In genomic region chr1:7567376-7567775, GRCh38 we compare ENCODE assay signal across 26 cellular contexts.
"Had no signal": no experiment of that assay in that cellular context is flagged by ENCODE, and none has a peak within 500 bp of the region (broad histone marks: within the 10 kb centered on the region; RNA-seq: fewer than 3 reads in every experiment).

No MANE protein-coding gene starts in this region.

- H3K27ac ChIP-seq: brain microvascular endothelial cell, coronary artery, heart left ventricle had no signal

- H3K27ac Mint-ChIP-seq: activated CD4-positive, alpha-beta memory T cell treated with anti-CD3 and anti-CD28 coated beads, Interleukin-2, amount 10 ng/mL, durations not matched to agents 7 days and 5 days; activated CD4-positive, alpha-beta T cell treated with anti-CD3 and anti-CD28 coated beads, Interleukin-2, amount 10 ng/mL, durations not matched to agents 7 days and 5 days; activated naive CD4-positive, alpha-beta T cell treated with anti-CD3 and anti-CD28 coated beads, Interleukin-2, amount 10 ng/mL, durations not matched to agents 7 days and 5 days; activated naive CD8-positive, alpha-beta T cell treated with anti-CD3 and anti-CD28 coated beads, Interleukin-2, amount 10 ng/mL, durations not matched to agents 7 days and 5 days; activated T-cell treated with anti-CD3 and anti-CD28 coated beads, Interleukin-2, amount 50 U/mL, for 24 hours; activated T-cell treated with anti-CD3 and anti-CD28 coated beads, Interleukin-2, amount 50 U/mL, for 72 hours; dendritic cell treated with granulocyte-macrophage colony-stimulating factor and Interleukin-4, amounts not matched to agents 40 ng/mL and 50 ng/mL, for 4 days; endodermal cell; WTC11 had no signal

- H3K9me3 Mint-ChIP-seq: activated CD4-positive, alpha-beta memory T cell treated with anti-CD3 and anti-CD28 coated beads, Interleukin-2, amount 10 ng/mL, durations not matched to agents 7 days and 5 days; activated CD4-positive, alpha-beta T cell treated with anti-CD3 and anti-CD28 coated beads, Interleukin-2, amount 10 ng/mL, durations not matched to agents 7 days and 5 days; activated naive CD4-positive, alpha-beta T cell treated with anti-CD3 and anti-CD28 coated beads, Interleukin-2, amount 10 ng/mL, durations not matched to agents 7 days and 5 days; activated naive CD4-positive, alpha-beta T cell treated with anti-CD3 and anti-CD28 coated beads, Interleukin-2, amount 50 U/mL, for 72 hours; activated naive CD8-positive, alpha-beta T cell treated with anti-CD3 and anti-CD28 coated beads, Interleukin-2, amount 10 ng/mL, durations not matched to agents 7 days and 5 days; activated T-cell treated with anti-CD3 and anti-CD28 coated beads, Interleukin-2, amount 50 U/mL, for 24 hours; dendritic cell treated with granulocyte-macrophage colony-stimulating factor and Interleukin-4, amounts not matched to agents 40 ng/mL and 50 ng/mL, for 4 days; endodermal cell had no signal

- H3K36me3 ChIP-seq: brain microvascular endothelial cell, heart left ventricle had no signal

- H3K4me3 Mint-ChIP-seq: activated CD4-positive, alpha-beta memory T cell treated with anti-CD3 and anti-CD28 coated beads, Interleukin-2, amount 10 ng/mL, durations not matched to agents 7 days and 5 days; activated CD4-positive, alpha-beta T cell treated with anti-CD3 and anti-CD28 coated beads, Interleukin-2, amount 10 ng/mL, durations not matched to agents 7 days and 5 days; activated naive CD4-positive, alpha-beta T cell treated with anti-CD3 and anti-CD28 coated beads, Interleukin-2, amount 10 ng/mL, durations not matched to agents 7 days and 5 days; activated naive CD8-positive, alpha-beta T cell treated with anti-CD3 and anti-CD28 coated beads, Interleukin-2, amount 10 ng/mL, durations not matched to agents 7 days and 5 days; activated T-cell treated with anti-CD3 and anti-CD28 coated beads, Interleukin-2, amount 50 U/mL, for 24 hours; activated T-cell treated with anti-CD3 and anti-CD28 coated beads, Interleukin-2, amount 50 U/mL, for 72 hours; dendritic cell treated with granulocyte-macrophage colony-stimulating factor and Interleukin-4, amounts not matched to agents 40 ng/mL and 50 ng/mL, for 4 days; endodermal cell; WTC11 had no signal

- H3K27me3 Mint-ChIP-seq: activated CD4-positive, alpha-beta T cell treated with anti-CD3 and anti-CD28 coated beads, Interleukin-2, amount 10 ng/mL, durations not matched to agents 7 days and 5 days; activated naive CD4-positive, alpha-beta T cell treated with anti-CD3 and anti-CD28 coated beads, Interleukin-2, amount 10 ng/mL, durations not matched to agents 7 days and 5 days; activated naive CD8-positive, alpha-beta T cell treated with anti-CD3 and anti-CD28 coated beads, Interleukin-2, amount 10 ng/mL, durations not matched to agents 7 days and 5 days; activated T-cell treated with anti-CD3 and anti-CD28 coated beads, Interleukin-2, amount 50 U/mL, for 24 hours; dendritic cell treated with granulocyte-macrophage colony-stimulating factor and Interleukin-4, amounts not matched to agents 40 ng/mL and 50 ng/mL, for 4 days had no signal

- ATAC-seq: activated naive CD4-positive, alpha-beta T cell treated with anti-CD3 and anti-CD28 coated beads, Interleukin-2, amount 50 U/mL, for 72 hours; activated T-cell treated with anti-CD3 and anti-CD28 coated beads, Interleukin-2, amount 50 U/mL, for 72 hours; esophagus mucosa; heart left ventricle; WTC11 had no signal

- H3K9me3 ChIP-seq: heart left ventricle had no signal

- DNase-seq: activated CD4-positive, alpha-beta memory T cell treated with anti-CD3 and anti-CD28 coated beads, Interleukin-2, amount 10 ng/mL, durations not matched to agents 7 days and 5 days; activated CD4-positive, alpha-beta T cell treated with anti-CD3 and anti-CD28 coated beads for 1 hour; activated CD4-positive, alpha-beta T cell treated with anti-CD3 and anti-CD28 coated beads for 4 hours; activated CD4-positive, alpha-beta T cell treated with anti-CD3 and anti-CD28 coated beads, Interleukin-2, amount 10 ng/mL, durations not matched to agents 7 days and 5 days; activated CD4-positive, alpha-beta T cell treated with anti-CD3 and anti-CD28 coated beads, Interleukin-2, amount 50 U/mL, for 4 hours; activated CD8-positive, alpha-beta memory T cell treated with anti-CD3 and anti-CD28 coated beads, Interleukin-2, amount 50 U/mL, for 48 hours; activated gamma-delta T cell; activated naive CD4-positive, alpha-beta T cell; activated naive CD4-positive, alpha-beta T cell treated with anti-CD3 and anti-CD28 coated beads, Interleukin-2, amount 10 ng/mL, durations not matched to agents 7 days and 5 days; activated naive CD8-positive, alpha-beta T cell treated with anti-CD3 and anti-CD28 coated beads, Interleukin-2, amount 10 ng/mL, durations not matched to agents 7 days and 5 days; activated T-cell treated with anti-CD3 and anti-CD28 coated beads for 4 hours; activated T-cell treated with anti-CD3 and anti-CD28 coated beads, Interleukin-2, amount 50 U/mL, for 24 hours; activated T-cell treated with anti-CD3 and anti-CD28 coated beads, Interleukin-2, amount 50 U/mL, for 72 hours; brain microvascular endothelial cell; central memory CD4-positive, alpha-beta T cell; cerebellar nuclear complex; effector CD4-positive, alpha-beta T cell; endodermal cell; foreskin fibroblast; T-helper 2 cell had no signal

- H3K36me3 Mint-ChIP-seq: activated naive CD4-positive, alpha-beta T cell treated with anti-CD3 and anti-CD28 coated beads, Interleukin-2, amount 10 ng/mL, durations not matched to agents 7 days and 5 days; activated naive CD4-positive, alpha-beta T cell treated with anti-CD3 and anti-CD28 coated beads, Interleukin-2, amount 50 U/mL, for 72 hours; activated naive CD8-positive, alpha-beta T cell treated with anti-CD3 and anti-CD28 coated beads, Interleukin-2, amount 10 ng/mL, durations not matched to agents 7 days and 5 days; WTC11 had no signal

- H3K4me1 ChIP-seq: heart left ventricle had no signal

- H3K4me3 ChIP-seq: coronary artery, heart left ventricle had no signal

- H3K4me1 Mint-ChIP-seq: activated CD4-positive, alpha-beta memory T cell treated with anti-CD3 and anti-CD28 coated beads, Interleukin-2, amount 10 ng/mL, durations not matched to agents 7 days and 5 days; activated CD4-positive, alpha-beta T cell treated with anti-CD3 and anti-CD28 coated beads, Interleukin-2, amount 10 ng/mL, durations not matched to agents 7 days and 5 days; activated naive CD4-positive, alpha-beta T cell treated with anti-CD3 and anti-CD28 coated beads, Interleukin-2, amount 10 ng/mL, durations not matched to agents 7 days and 5 days; activated naive CD8-positive, alpha-beta T cell treated with anti-CD3 and anti-CD28 coated beads, Interleukin-2, amount 10 ng/mL, durations not matched to agents 7 days and 5 days; WTC11 had no signal

- H3K27me3 ChIP-seq: brain microvascular endothelial cell, heart left ventricle had no signal
